Comparison of ENCODE assay signal across 27 cellular contexts in the genomic region with DNA sequence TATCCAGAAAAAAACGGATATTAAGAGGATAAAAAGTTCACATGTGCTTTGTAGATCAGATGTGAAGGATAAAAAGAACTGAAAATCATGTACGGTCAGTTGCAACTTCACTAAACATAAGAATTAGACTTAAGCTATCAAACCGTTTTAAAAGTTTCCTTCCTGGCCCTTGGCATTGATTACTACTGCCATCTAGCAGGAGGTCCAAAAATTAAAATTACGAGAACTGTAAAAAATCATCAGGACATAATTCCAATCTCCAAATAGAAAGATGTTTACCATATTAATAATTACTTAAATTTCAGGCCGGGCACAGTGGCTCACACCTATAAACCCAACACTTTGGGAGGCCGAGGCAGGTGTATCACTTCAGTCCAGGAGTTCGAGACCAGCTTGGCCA. TPM values are rescaled to one million over a fixed set of nuclear protein-coding genes. Genes with fewer than 3 reads are reported as not detected.
DNase-seq lines count a peak whose midpoint lies in the region; ATAC-seq, FAIRE-seq and TF ChIP-seq lines count a peak whose summit lies in the region.
"Had no signal": no experiment of that assay in that cellular context is flagged by ENCODE, and none has a peak within 500 bp of the region (broad histone marks: within the 10 kb centered on the region; RNA-seq: fewer than 3 reads in every experiment).

No MANE protein-coding gene starts in this region.

- in situ Hi-C loops in Panc1 (cut with HindIII; ENCODE audit: low pct_unique_long_range_greater_than_20kb, low sequenced_read_pairs) = no loop called here

- DNase-seq in A549 (ENCODE audit: low read depth in 1 of 2, low spot score in 1 of 2) (no peak), Panc1 (ENCODE audit: low read depth, low spot score) (no peak), dermis blood vessel endothelial cell (peak; percentile 46), NCI-H748 (lab: John Stamatoyannopoulos, UW; ENCODE audit: unreplicated experiment) (no peak), superior temporal gyrus (ENCODE audit: extremely low spot score) (no peak)
- DNase-seq: ACHN; activated CD4-positive, CD25-positive, alpha-beta regulatory T cell treated with anti-CD3 and anti-CD28 coated beads, Interleukin-2, amount 50 U/mL, for 72 hours; activated CD8-positive, alpha-beta memory T cell treated with anti-CD3 and anti-CD28 coated beads for 24 hours; activated naive CD4-positive, alpha-beta T cell treated with anti-CD3 and anti-CD28 coated beads, Interleukin-2, amount 50 U/mL, for 16 hours; activated T-cell treated with anti-CD3 and anti-CD28 coated beads, Interleukin-2, amount 50 U/mL, for 48 hours; aorta; CD4-positive, CD25-positive, alpha-beta regulatory T cell; effector CD4-positive, alpha-beta T cell; H9; left colon; NCI-H1417; NCI-H510A treated with DMSO at 0.1 percent for 48 hours; OCI-M1; pancreas; SIG-M5 had no signal

- H3K4me3 ChIP-seq in A549 = no peak overlapping the region
- H3K4me3 ChIP-seq in Panc1 (ENCODE audit: low read depth in 2 of 2, low read length in 2 of 2) = no peak overlapping the region
- H3K4me3 ChIP-seq: pancreas, suprapubic skin, vagina had no signal

- no peaks in the 10 kb centered on the region for H3K36me3 ChIP-seq in Panc1 (ENCODE audit: control insufficient read depth, insufficient read depth, low read length)
- H3K36me3 ChIP-seq: pancreas, suprapubic skin, vagina had no signal

- H3K9me3 ChIP-seq in A549 = peaks cover 13% of the 10 kb centered on the region; the same call in 2 of the 3 replicates
- no peaks in the 10 kb centered on the region for H3K9me3 ChIP-seq in Panc1 (ENCODE audit: control insufficient read depth, insufficient read depth, low read depth, low read length)
- H3K9me3 ChIP-seq: pancreas, vagina had no signal

- peak in 1 of 2 experiments; percentile 34; a peak in 2 of 5 replicates for TF ChIP-seq RAD21 in A549 (conservative IDR thresholded peaks at IDR 0.05 in 1 of 2, IDR thresholded peaks at IDR 0.05 in 1 of 2)

- TF ChIP-seq POLR2A in A549 (IDR thresholded peaks at IDR 0.05; ENCODE audit: low read length) = no peak

- 77% methylated on average over 7 of the region's 7 CpGs for WGBS in A549 (ENCODE audit: missing lambda C conversion rate)

- intact Hi-C loops in Panc1 (cut with micrococcal nuclease; ENCODE audit: unreplicated experiment) = no loop called here

- TF ChIP-seq CTCF in A549 (IDR thresholded peaks at IDR 0.05) (0 out of 3 replicates have a peak, but pooled peaks have one; percentile 6), GM12872 (IDR thresholded peaks at IDR 0.05; ENCODE audit: insufficient read depth, low read depth, low read length) (0 out of 3 replicates have a peak, but pooled peaks have one; percentile 10), Panc1 (IDR thresholded peaks at IDR 0.05) (0 out of 2 replicates have a peak, but pooled peaks have one; percentile 2)

- no peak for TF ChIP-seq EP300 in A549 (IDR thresholded peaks at IDR 0.05)

- H3K27ac ChIP-seq in A549 = no peak overlapping the region
- H3K27ac ChIP-seq in Panc1 (ENCODE audit: low read length) = no peak overlapping the region
- H3K27ac ChIP-seq: pancreas, suprapubic skin, vagina had no signal

- no TSS peak for BruUV-seq in Panc1 (replicated peaks; lab: Mats Ljungman, UMichigan)

- H3K4me1 ChIP-seq in A549 (no peaks in the 10 kb centered on the region), Panc1 (ENCODE audit: control insufficient read depth, insufficient read depth, low read length) (peaks cover 4% of the 10 kb centered on the region; the same call in 1 of the 2 replicates)
- H3K4me1 ChIP-seq: suprapubic skin, vagina had no signal

- no peak for FAIRE-seq in A549 (lab: Jason Lieb, UNC)
- FAIRE-seq: pancreas had no signal

- no peak overlapping the region for H3K4me2 ChIP-seq in A549

- ATAC-seq in A549 (no peak), Panc1 (no peak), HG03521 (IDR thresholded peaks at IDR 0.05; ENCODE audit: unreplicated experiment) (no peak), HG03439 (IDR thresholded peaks at IDR 0.05; ENCODE audit: unreplicated experiment) (no peak)
- ATAC-seq: esophagus mucosa; left colon; natural killer cell treated with Interleukin-12 subunit alpha and Interleukin-12 subunit beta and Interleukin-15 and Interleukin-18, amount 100 ng/mL, for 72 hours; pancreas had no signal

- CTCF ChIA-PET in A549 (lab: Yijun Ruan, JAX) = interaction anchor here (0.9 to 4.0 kb wide), 7 partner anchors 10 to 669 kb away, joined by 3 to 15 read pairs (median 3); a partner anchor contains a TSS
- CTCF ChIA-PET in Panc1 (lab: Charles Lee) = interaction anchor here (0.6 kb wide), 1 partner anchor 665 kb away, joined by 3 read pairs; no protein-coding TSS in a partner anchor

- no peaks in the 10 kb centered on the region for H3K27me3 ChIP-seq in Panc1 (ENCODE audit: control insufficient read depth, insufficient read depth, low read length)
- H3K27me3 ChIP-seq: pancreas, suprapubic skin, vagina had no signal

- POLR2A ChIA-PET in A549 (lab: Yijun Ruan, JAX) = interaction anchor here (1.1 kb wide), 1 partner anchor 8 kb away, joined by 4 read pairs; a partner anchor contains a TSS
- POLR2A ChIA-PET in Panc1 (lab: Charles Lee) = no interaction called here

TF ChIP-seq in A549, 52 proteins besides CTCF, POLR2A, EP300 and RAD21:
- no peak for TF ChIP-seq NFE2L2 (conservative IDR thresholded peaks at IDR 0.05; ENCODE audit: low read length)
- TF ChIP-seq ZNF302 (CRISPR knock-in tag; IDR thresholded peaks at IDR 0.05) = no peak
- TF ChIP-seq TP53 (CRISPR knock-in tag; IDR thresholded peaks at IDR 0.05) = no peak
- TF ChIP-seq, protein P1, sequence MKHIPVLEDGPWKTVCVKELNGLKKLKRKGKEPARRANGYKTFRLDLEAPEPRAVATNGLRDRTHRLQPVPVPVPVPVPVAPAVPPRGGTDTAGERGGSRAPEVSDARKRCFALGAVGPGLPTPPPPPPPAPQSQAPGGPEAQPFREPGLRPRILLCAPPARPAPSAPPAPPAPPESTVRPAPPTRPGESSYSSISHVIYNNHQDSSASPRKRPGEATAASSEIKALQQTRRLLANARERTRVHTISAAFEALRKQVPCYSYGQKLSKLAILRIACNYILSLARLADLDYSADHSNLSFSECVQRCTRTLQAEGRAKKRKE (CRISPR knock-in tag; IDR thresholded peaks at IDR 0.05; ENCODE audit: low read depth) = no peak
- no peak for TF ChIP-seq CBX2 (IDR thresholded peaks at IDR 0.05; ENCODE audit: borderline replicate concordance, low read depth)
TF ChIP-seq in A549: peak in this region for 0.

RNA-seq across cellular contexts. Expression of a gene that starts 7.9 kb away (rescaled TPM):
- polyA plus RNA-seq in A549 (2011; rRNA removed) (15.7 and 20.9 TPM in 2 replicates), A549 (2017; fragmentation: RNase III; extraction: RNeasy Plus Mini Kit Qiagen cat#74134 plus additional on column Dnase treatment) (13.9 to 15.1 TPM (median 15.1 TPM) in 3 replicates)
- 2.6 and 3.2 TPM in 2 replicates for polyA plus RNA-seq in A549 (2012; cell fraction: cytosol; rRNA removed)
- 1.2 and 2.0 TPM in 2 replicates for polyA plus RNA-seq in A549 (2012; cell fraction: nucleus; rRNA removed)
- 8.9 and 9.6 TPM in 2 replicates for polyA minus RNA-seq in A549 (2011; rRNA and poly(A)+ RNA removed)
- total RNA-seq in Panc1 (2021; ENCODE audit: unreplicated experiment) (13.0 TPM), dermis blood vessel endothelial cell (19.0 and 20.9 TPM in 2 replicates)
- polyA plus RNA-seq in Panc1 (2012; ENCODE audit: insufficient read length) = 4.5 TPM
